28 cellular contexts compared by ENCODE assay signal in genomic region chr5:79329453-79329852, GRCh38.
"Had no signal": no experiment of that assay in that cellular context is flagged by ENCODE, and none has a peak within 500 bp of the region (broad histone marks: within the 10 kb centered on the region; RNA-seq: fewer than 3 reads in every experiment).

No MANE protein-coding gene starts in this region.

- H3K36me3 ChIP-seq: brain microvascular endothelial cell, cardiac muscle cell, MG63, Peyer's patch had no signal

- ATAC-seq: activated CD8-positive, alpha-beta memory T cell treated with anti-CD3 and anti-CD28 coated beads, Interleukin-2, amount 10 ng/mL, durations not matched to agents 7 days and 5 days; activated T-helper 17 cell treated with anti-CD3 and anti-CD28 coated beads, Interleukin-2, amount 50 U/mL, for 72 hours; WTC11 had no signal

- H3K4me1 ChIP-seq: Peyer's patch had no signal

- H3K27me3 ChIP-seq: brain microvascular endothelial cell, cardiac muscle cell, MG63, Peyer's patch had no signal

- H3K4me3 ChIP-seq: cardiac muscle cell, MG63, Peyer's patch had no signal

- H3K27ac ChIP-seq: brain microvascular endothelial cell, cardiac muscle cell, Peyer's patch, RWPE1 had no signal

- H3K9me3 ChIP-seq: MG63, Peyer's patch had no signal

- DNase-seq: activated CD4-positive, alpha-beta T cell treated with anti-CD3 and anti-CD28 coated beads for 48 hours; activated CD4-positive, alpha-beta T cell treated with anti-CD3 and anti-CD28 coated beads, Interleukin-2, amount 50 U/mL, for 4 hours; activated CD4-positive, CD25-positive, alpha-beta regulatory T cell treated with anti-CD3 and anti-CD28 coated beads, Interleukin-2, amount 50 U/mL, for 72 hours; activated CD8-positive, alpha-beta memory T cell treated with anti-CD3 and anti-CD28 coated beads, Interleukin-2, amount 10 ng/mL, durations not matched to agents 7 days and 5 days; activated gamma-delta T cell; activated naive CD4-positive, alpha-beta T cell treated with anti-CD3 and anti-CD28 coated beads for 36 hours; activated T-cell treated with anti-CD3 and anti-CD28 coated beads, Interleukin-2, amount 50 U/mL, for 24 hours; amygdala; brain microvascular endothelial cell; MG63; MV-4-11; NCI-H1092 treated with DMSO at 0.1 percent for 48 hours; NCI-H1417 treated with DMSO at 0.1 percent for 48 hours; NCI-H1694; NCI-H2081; NCI-H2171 treated with DMSO at 0.1 percent for 48 hours; NCI-H226; NCI-H526; NCI-H774; NK-92 treated with Interleukin-12 subunit alpha and Interleukin-12 subunit beta, amount 100 ng/mL, for 24 hours; OCI-M1; Peyer's patch; SHP77; T-helper 9 cell had no signal
